In the genomic region with DNA sequence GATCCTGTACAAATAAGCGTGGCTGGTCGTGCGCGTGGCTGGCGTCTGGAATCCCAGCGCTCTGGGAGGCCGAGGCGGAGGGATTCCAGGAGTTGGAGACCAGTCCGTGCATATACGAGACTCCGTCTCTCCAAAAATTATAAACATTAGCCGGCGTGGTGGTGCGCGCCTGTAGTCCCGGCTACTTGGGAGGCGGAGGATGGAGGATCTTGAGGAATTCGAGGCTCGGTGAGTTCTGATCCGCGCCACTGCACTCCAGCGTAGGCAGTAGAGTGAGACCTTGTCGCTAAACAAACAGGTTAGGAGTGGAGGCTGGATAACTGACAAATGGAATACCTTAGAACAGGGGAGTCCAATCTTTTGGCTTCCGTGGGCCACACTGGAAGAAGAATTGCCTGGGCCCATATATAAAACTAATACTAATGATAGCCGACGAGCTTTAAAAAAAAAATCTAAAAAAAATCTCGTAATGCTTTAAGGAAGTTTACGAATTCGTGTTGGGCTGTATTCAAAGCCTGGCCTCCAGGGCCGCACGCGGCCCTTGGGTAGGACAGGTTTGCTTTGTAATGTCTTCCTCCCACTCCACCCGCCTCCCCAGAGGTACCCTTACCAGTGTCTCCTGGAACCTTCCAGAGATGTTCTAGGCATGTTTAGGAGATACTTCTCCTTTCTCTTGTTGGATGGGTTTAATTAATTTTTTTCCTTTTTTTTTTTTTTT, we compare ENCODE assay signal across 7 cellular contexts. TPM values are rescaled to one million over a fixed set of nuclear protein-coding genes. Genes with fewer than 3 reads are reported as not detected.
DNase-seq lines count a peak whose midpoint lies in the region; ATAC-seq lines count a peak whose summit lies in the region.

No MANE protein-coding gene starts in this region.

- H4K8ac ChIP-seq in trophoblast cell (ENCODE audit: low read depth, low read length), result peak overlapping the region; percentile 30

- peak overlapping the region; percentile 100 for H3K4me2 ChIP-seq in trophoblast cell (ENCODE audit: low read length)

- H2BK120ac ChIP-seq in trophoblast cell (ENCODE audit: insufficient read depth, low read length, poor library complexity), result no peak overlapping the region

- peaks cover 16% of the 10 kb centered on the region for H3K79me2 ChIP-seq in trophoblast cell (ENCODE audit: control insufficient read depth, insufficient read depth, low read length, poor library complexity)

- H3K79me1 ChIP-seq in trophoblast cell (ENCODE audit: low read length), result peaks cover 4% of the 10 kb centered on the region

- H2BK5ac ChIP-seq in trophoblast cell (ENCODE audit: low read depth, low read length, poor library complexity), result peak overlapping the region; percentile 56

- peak overlapping the region; percentile 43 for H3K14ac ChIP-seq in trophoblast cell (ENCODE audit: low read length)

- H3K9ac ChIP-seq in trophoblast cell (ENCODE audit: low read length), result peak overlapping the region; percentile 92

- H3K27me3 ChIP-seq in H7 (ENCODE audit: control insufficient read depth, insufficient read depth, low read length), result no peaks in the 10 kb centered on the region
- no peaks in the 10 kb centered on the region for H3K27me3 ChIP-seq in trophoblast cell (ENCODE audit: insufficient read depth, low read length)

- H3K36me3 ChIP-seq in H7 (replicated peaks; ENCODE audit: control insufficient read depth, insufficient read depth, low read length) (peaks cover 12% of the 10 kb centered on the region), trophoblast cell (ENCODE audit: control insufficient read depth in 1 of 2, insufficient read depth in 2 of 2, low read length in 2 of 2) (peaks cover 12% of the 10 kb centered on the region in 2 experiments)

- DNase-seq in H7 (peak; percentile 44), RKO (ENCODE audit: low spot score) (peak; percentile 68), trophoblast cell (peak; percentile 42 to 60)

- no CpG with 5 or more reads among the region's 33 CpGs for WGBS in trophoblast cell (ENCODE audit: extremely low coverage, insufficient coverage, insufficient read length)

- H3K23ac ChIP-seq in trophoblast cell (ENCODE audit: low read length), result no peak overlapping the region

- H3K9me3 ChIP-seq in trophoblast cell (ENCODE audit: insufficient read depth, low read depth, low read length), result no peaks in the 10 kb centered on the region

- H3K4me3 ChIP-seq in H7 (ENCODE audit: insufficient read depth, low read depth, low read length), result peak overlapping the region; percentile 100
- peak overlapping the region; percentile 97 for H3K4me3 ChIP-seq in trophoblast cell (ENCODE audit: low read depth, low read length)

- H2AK5ac ChIP-seq in trophoblast cell (ENCODE audit: low read length), result peak overlapping the region; percentile 77

- peak overlapping the region; percentile 8 for H3K18ac ChIP-seq in trophoblast cell (ENCODE audit: low read length)

- peak overlapping the region; percentile 77 for H3K4ac ChIP-seq in trophoblast cell (ENCODE audit: low read depth, low read length)

- H3K27ac ChIP-seq in trophoblast cell (ENCODE audit: low read depth, low read length), result no peak overlapping the region

- peak overlapping the region; percentile 10 for H4K12ac ChIP-seq in trophoblast cell (ENCODE audit: low read depth, low read length)

- ATAC-seq in esophagus mucosa (peak; percentile 2), GM21423 (IDR thresholded peaks at IDR 0.05; ENCODE audit: unreplicated experiment) (no peak), HG02623 (IDR thresholded peaks at IDR 0.05; ENCODE audit: unreplicated experiment) (no peak), HG03175 (IDR thresholded peaks at IDR 0.05; ENCODE audit: unreplicated experiment) (no peak)

- peak overlapping the region; percentile 70 for H2AFZ ChIP-seq in trophoblast cell (ENCODE audit: insufficient read depth, low read length, poor library complexity)

- peak overlapping the region; percentile 14 for H4K91ac ChIP-seq in trophoblast cell (ENCODE audit: low read depth, low read length)

- no peak overlapping the region for H2BK12ac ChIP-seq in trophoblast cell (ENCODE audit: low read length)

- H3K4me1 ChIP-seq in trophoblast cell (ENCODE audit: control insufficient read depth in 1 of 2, insufficient read depth in 2 of 2, low read length in 2 of 2), result peaks cover 4% of the 10 kb centered on the region in 2 experiments

RNA-seq across cellular contexts. Expression of a gene that starts 0.9 kb away (rescaled TPM):
- total RNA-seq in H7 (2014; rRNA removed; shearing (Covaris generic)), result 163 and 221 TPM in 2 replicates
- 115 TPM for total RNA-seq in esophagus mucosa
- 246 and 254 TPM in 2 replicates for polyA plus RNA-seq in trophoblast cell (2013)

RNA-seq across cellular contexts. Expression of a gene that starts 55.2 kb away (rescaled TPM):
- 19.7 and 27.0 TPM in 2 replicates for total RNA-seq in H7 (2014; rRNA removed; shearing (Covaris generic))
- total RNA-seq in esophagus mucosa, result 19.4 TPM
- 37.2 and 37.3 TPM in 2 replicates for polyA plus RNA-seq in trophoblast cell (2013)
